Comparison of ENCODE assay signal across 10 cellular contexts in genomic region chr9:18673179-18673578, GRCh38.
"Had no signal": no experiment of that assay in that cellular context is flagged by ENCODE, and none has a peak within 500 bp of the region (broad histone marks: within the 10 kb centered on the region; RNA-seq: fewer than 3 reads in every experiment).

No MANE protein-coding gene starts in this region.

- DNase-seq: activated effector memory CD4-positive, alpha-beta T cell treated with Interleukin-2 at 50 U/mL for 16 hours; activated T-cell treated with anti-CD3 and anti-CD28 coated beads, Interleukin-2, amount 50 U/mL, for 1 hour; body of pancreas; cerebellar nuclear complex; foreskin keratinocyte; occipital lobe; stimulated activated CD4-positive, alpha-beta T cell treated with anti-CD3 and anti-CD28 coated beads, Interleukin-4, amount 100 ng/mL, for 24 hours; stimulated activated naive CD8-positive, alpha-beta T cell treated with anti-CD3 and anti-CD28 coated beads, Interleukin-15, amount 100 ng/mL, for 72 hours had no signal

- H3K27me3 ChIP-seq: body of pancreas, foreskin keratinocyte had no signal

- H3K4me1 ChIP-seq: body of pancreas, foreskin keratinocyte had no signal

- H3K9me3 ChIP-seq: body of pancreas had no signal

- H3K4me3 ChIP-seq: body of pancreas had no signal

- ATAC-seq: activated CD4-positive, CD25-positive, alpha-beta regulatory T cell treated with anti-CD3 and anti-CD28 coated beads, Interleukin-2, amount 50 U/mL, for 24 hours; body of pancreas; foreskin keratinocyte; natural killer cell treated with Interleukin-12 subunit alpha and Interleukin-12 subunit beta and Interleukin-15 and Interleukin-18, amount 100 ng/mL, for 72 hours; stimulated activated naive CD8-positive, alpha-beta T cell treated with anti-CD3 and anti-CD28 coated beads, Interleukin-15, amount 100 ng/mL, for 72 hours had no signal

- H3K27ac ChIP-seq: body of pancreas, foreskin keratinocyte had no signal
